In the genomic region with DNA sequence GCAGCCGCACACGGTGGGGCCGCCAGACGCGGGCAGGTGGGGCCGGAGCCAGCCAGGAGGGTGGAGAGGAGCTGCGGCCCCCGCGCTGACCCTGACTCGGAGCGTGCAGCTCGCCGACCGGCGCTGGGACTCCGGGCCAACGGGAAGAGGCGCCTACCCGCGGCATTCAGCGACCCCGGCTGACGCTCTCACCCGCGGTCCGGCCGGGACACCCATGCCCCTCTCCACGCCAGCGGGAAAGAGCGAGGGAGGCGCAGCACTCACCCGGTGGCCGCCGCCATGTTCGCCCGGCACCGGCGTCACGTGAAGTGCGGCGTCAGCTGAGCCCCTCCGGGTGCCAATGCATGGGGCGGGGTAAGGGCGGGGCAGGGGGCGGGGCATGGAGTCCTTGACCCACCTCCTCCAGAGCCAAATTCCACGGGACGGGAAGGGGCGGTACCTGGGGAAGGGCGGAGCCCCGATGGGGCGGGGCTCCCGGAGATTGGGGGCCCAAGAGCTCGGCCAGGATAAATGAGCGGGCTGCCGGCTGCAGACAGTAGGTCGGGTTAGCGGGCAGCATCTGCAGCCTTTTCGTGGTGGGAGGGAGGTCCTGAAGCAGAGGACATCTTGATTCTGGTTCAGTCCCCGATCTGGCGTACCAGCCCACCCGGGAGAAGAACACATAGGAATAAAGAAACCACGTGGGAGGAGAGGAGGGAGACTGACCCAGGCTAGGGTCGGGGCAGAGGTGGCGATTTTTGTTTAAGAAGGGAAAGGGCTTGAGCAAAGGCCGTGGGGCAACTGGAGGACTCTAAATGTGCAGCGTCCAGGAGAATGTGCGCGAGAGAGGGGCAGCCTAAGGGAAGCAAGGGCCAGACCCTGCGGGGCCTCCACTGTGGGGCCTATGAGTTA, we compare ENCODE assay signal across 1 cellular context.
TF ChIP-seq lines count a peak whose summit lies in the region.

Gene PEPD (minus strand): TSS at position 312 of the 891 bp plus-strand sequence. CDS start 31 bp downstream, at position 281.

TF ChIP-seq in GM12878, 131 proteins besides CTCF, POLR2A, EP300 and RAD21 (continued from another document and continues in another):
- TF ChIP-seq, protein P1, sequence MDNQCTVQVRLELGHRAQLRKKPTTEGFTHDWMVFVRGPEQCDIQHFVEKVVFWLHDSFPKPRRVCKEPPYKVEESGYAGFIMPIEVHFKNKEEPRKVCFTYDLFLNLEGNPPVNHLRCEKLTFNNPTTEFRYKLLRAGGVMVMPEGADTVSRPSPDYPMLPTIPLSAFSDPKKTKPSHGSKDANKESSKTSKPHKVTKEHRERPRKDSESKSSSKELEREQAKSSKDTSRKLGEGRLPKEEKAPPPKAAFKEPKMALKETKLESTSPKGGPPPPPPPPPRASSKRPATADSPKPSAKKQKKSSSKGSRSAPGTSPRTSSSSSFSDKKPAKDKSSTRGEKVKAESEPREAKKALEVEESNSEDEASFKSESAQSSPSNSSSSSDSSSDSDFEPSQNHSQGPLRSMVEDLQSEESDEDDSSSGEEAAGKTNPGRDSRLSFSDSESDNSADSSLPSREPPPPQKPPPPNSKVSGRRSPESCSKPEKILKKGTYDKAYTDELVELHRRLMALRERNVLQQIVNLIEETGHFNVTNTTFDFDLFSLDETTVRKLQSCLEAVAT (IDR thresholded peaks at IDR 0.05), result no peak
- TF ChIP-seq BACH1 (IDR thresholded peaks at IDR 0.05; ENCODE audit: borderline replicate concordance) (no peak), RAD51 (IDR thresholded peaks at IDR 0.05) (peak; percentile 97), HDAC6 (IDR thresholded peaks at IDR 0.05; ENCODE audit: unreplicated experiment) (no peak), BRCA1 (IDR thresholded peaks at IDR 0.05; ENCODE audit: low read depth, low read length) (no peak), MYB (IDR thresholded peaks at IDR 0.05; ENCODE audit: borderline replicate concordance, low read depth, low read length) (no peak), SMAD1 (IDR thresholded peaks at IDR 0.05; ENCODE audit: low read depth, partially characterized antibody) (no peak), PML (IDR thresholded peaks at IDR 0.05; ENCODE audit: low read length) (no peak), NBN (IDR thresholded peaks at IDR 0.05) (no peak), EGR1 (IDR thresholded peaks at IDR 0.05; ENCODE audit: borderline replicate concordance in 1 of 2, low read depth in 2 of 2, low read length in 2 of 2) (peak in 1 of 2 experiments; percentile 51; a peak in 1 of 3 replicates), EZH2 (IDR thresholded peaks at IDR 0.05; ENCODE audit: borderline replicate concordance, control insufficient read depth, low read depth, low read length) (no peak), NRF1 (conservative IDR thresholded peaks at IDR 0.05; ENCODE audit: low read depth, low read length) (no peak), CHD2 (IDR thresholded peaks at IDR 0.05; ENCODE audit: borderline replicate concordance, low read depth, low read length) (no peak), ZNF24 (IDR thresholded peaks at IDR 0.05) (no peak), BHLHE40 (IDR thresholded peaks at IDR 0.05; ENCODE audit: borderline replicate concordance in 1 of 2, low read depth in 2 of 2, low read length in 1 of 2) (peak; percentile 82 to 90), SMC3 (IDR thresholded peaks at IDR 0.05; ENCODE audit: borderline replicate concordance, low read length) (no peak), ZBED1 (IDR thresholded peaks at IDR 0.05; ENCODE audit: borderline replicate concordance) (no peak), SIN3A (IDR thresholded peaks at IDR 0.05; ENCODE audit: low read depth, low read length) (peak; percentile 97), MTA3 (IDR thresholded peaks at IDR 0.05; ENCODE audit: borderline replicate concordance, low read length) (no peak), IKZF1 (conservative IDR thresholded peaks at IDR 0.05) (peak; percentile 46), FOS (IDR thresholded peaks at IDR 0.05; ENCODE audit: borderline replicate concordance, extremely low read depth, insufficient read length) (peak; percentile 16), DPF2 (IDR thresholded peaks at IDR 0.05) (no peak), NR2C1 (IDR thresholded peaks at IDR 0.05) (no peak), ZBTB11 (CRISPR knock-in tag; IDR thresholded peaks at IDR 0.05) (no peak), KLF5 (IDR thresholded peaks at IDR 0.05; ENCODE audit: partially characterized antibody) (no peak), E2F8 (IDR thresholded peaks at IDR 0.05; ENCODE audit: low read depth, partially characterized antibody) (no peak), ATF7 (IDR thresholded peaks at IDR 0.05; ENCODE audit: low read depth) (no peak), POLR2AphosphoS2 (IDR thresholded peaks at IDR 0.05; ENCODE audit: low read depth, low read length) (no peak)
- TF ChIP-seq, protein P2, sequence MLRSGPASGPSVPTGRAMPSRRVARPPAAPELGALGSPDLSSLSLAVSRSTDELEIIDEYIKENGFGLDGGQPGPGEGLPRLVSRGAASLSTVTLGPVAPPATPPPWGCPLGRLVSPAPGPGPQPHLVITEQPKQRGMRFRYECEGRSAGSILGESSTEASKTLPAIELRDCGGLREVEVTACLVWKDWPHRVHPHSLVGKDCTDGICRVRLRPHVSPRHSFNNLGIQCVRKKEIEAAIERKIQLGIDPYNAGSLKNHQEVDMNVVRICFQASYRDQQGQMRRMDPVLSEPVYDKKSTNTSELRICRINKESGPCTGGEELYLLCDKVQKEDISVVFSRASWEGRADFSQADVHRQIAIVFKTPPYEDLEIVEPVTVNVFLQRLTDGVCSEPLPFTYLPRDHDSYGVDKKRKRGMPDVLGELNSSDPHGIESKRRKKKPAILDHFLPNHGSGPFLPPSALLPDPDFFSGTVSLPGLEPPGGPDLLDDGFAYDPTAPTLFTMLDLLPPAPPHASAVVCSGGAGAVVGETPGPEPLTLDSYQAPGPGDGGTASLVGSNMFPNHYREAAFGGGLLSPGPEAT (IDR thresholded peaks at IDR 0.05; ENCODE audit: low read depth), result peak; percentile 97
- TF ChIP-seq, protein P3, sequence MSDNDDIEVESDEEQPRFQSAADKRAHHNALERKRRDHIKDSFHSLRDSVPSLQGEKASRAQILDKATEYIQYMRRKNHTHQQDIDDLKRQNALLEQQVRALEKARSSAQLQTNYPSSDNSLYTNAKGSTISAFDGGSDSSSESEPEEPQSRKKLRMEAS (IDR thresholded peaks at IDR 0.05; ENCODE audit: low read depth, low read length), result peak; percentile 93
- TF ChIP-seq, protein P4, sequence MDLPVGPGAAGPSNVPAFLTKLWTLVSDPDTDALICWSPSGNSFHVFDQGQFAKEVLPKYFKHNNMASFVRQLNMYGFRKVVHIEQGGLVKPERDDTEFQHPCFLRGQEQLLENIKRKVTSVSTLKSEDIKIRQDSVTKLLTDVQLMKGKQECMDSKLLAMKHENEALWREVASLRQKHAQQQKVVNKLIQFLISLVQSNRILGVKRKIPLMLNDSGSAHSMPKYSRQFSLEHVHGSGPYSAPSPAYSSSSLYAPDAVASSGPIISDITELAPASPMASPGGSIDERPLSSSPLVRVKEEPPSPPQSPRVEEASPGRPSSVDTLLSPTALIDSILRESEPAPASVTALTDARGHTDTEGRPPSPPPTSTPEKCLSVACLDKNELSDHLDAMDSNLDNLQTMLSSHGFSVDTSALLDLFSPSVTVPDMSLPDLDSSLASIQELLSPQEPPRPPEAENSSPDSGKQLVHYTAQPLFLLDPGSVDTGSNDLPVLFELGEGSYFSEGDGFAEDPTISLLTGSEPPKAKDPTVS (IDR thresholded peaks at IDR 0.05; ENCODE audit: low read depth, low read length), result no peak
- TF ChIP-seq, protein P5, sequence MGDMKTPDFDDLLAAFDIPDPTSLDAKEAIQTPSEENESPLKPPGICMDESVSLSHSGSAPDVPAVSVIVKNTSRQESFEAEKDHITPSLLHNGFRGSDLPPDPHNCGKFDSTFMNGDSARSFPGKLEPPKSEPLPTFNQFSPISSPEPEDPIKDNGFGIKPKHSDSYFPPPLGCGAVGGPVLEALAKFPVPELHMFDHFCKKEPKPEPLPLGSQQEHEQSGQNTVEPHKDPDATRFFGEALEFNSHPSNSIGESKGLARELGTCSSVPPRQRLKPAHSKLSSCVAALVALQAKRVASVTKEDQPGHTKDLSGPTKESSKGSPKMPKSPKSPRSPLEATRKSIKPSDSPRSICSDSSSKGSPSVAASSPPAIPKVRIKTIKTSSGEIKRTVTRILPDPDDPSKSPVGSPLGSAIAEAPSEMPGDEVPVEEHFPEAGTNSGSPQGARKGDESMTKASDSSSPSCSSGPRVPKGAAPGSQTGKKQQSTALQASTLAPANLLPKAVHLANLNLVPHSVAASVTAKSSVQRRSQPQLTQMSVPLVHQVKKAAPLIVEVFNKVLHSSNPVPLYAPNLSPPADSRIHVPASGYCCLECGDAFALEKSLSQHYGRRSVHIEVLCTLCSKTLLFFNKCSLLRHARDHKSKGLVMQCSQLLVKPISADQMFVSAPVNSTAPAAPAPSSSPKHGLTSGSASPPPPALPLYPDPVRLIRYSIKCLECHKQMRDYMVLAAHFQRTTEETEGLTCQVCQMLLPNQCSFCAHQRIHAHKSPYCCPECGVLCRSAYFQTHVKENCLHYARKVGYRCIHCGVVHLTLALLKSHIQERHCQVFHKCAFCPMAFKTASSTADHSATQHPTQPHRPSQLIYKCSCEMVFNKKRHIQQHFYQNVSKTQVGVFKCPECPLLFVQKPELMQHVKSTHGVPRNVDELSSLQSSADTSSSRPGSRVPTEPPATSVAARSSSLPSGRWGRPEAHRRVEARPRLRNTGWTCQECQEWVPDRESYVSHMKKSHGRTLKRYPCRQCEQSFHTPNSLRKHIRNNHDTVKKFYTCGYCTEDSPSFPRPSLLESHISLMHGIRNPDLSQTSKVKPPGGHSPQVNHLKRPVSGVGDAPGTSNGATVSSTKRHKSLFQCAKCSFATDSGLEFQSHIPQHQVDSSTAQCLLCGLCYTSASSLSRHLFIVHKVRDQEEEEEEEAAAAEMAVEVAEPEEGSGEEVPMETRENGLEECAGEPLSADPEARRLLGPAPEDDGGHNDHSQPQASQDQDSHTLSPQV (IDR thresholded peaks at IDR 0.05), result no peak
- TF ChIP-seq, protein P6, sequence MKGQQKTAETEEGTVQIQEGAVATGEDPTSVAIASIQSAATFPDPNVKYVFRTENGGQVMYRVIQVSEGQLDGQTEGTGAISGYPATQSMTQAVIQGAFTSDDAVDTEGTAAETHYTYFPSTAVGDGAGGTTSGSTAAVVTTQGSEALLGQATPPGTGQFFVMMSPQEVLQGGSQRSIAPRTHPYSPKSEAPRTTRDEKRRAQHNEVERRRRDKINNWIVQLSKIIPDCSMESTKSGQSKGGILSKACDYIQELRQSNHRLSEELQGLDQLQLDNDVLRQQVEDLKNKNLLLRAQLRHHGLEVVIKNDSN (IDR thresholded peaks at IDR 0.05; ENCODE audit: borderline replicate concordance, extremely low read length, insufficient read depth, low read depth, low read length), result peak; percentile 97
- TF ChIP-seq, protein P7, sequence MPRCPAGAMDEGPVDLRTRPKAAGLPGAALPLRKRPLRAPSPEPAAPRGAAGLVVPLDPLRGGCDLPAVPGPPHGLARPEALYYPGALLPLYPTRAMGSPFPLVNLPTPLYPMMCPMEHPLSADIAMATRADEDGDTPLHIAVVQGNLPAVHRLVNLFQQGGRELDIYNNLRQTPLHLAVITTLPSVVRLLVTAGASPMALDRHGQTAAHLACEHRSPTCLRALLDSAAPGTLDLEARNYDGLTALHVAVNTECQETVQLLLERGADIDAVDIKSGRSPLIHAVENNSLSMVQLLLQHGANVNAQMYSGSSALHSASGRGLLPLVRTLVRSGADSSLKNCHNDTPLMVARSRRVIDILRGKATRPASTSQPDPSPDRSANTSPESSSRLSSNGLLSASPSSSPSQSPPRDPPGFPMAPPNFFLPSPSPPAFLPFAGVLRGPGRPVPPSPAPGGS (IDR thresholded peaks at IDR 0.05; ENCODE audit: borderline replicate concordance, insufficient read depth, low read depth, low read length, poor library complexity, severe bottlenecking), result peak; percentile 46
- TF ChIP-seq, protein P8, sequence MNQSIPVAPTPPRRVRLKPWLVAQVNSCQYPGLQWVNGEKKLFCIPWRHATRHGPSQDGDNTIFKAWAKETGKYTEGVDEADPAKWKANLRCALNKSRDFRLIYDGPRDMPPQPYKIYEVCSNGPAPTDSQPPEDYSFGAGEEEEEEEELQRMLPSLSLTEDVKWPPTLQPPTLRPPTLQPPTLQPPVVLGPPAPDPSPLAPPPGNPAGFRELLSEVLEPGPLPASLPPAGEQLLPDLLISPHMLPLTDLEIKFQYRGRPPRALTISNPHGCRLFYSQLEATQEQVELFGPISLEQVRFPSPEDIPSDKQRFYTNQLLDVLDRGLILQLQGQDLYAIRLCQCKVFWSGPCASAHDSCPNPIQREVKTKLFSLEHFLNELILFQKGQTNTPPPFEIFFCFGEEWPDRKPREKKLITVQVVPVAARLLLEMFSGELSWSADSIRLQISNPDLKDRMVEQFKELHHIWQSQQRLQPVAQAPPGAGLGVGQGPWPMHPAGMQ (IDR thresholded peaks at IDR 0.05; ENCODE audit: borderline replicate concordance), result no peak
